In genomic region chr2:173989886-173990744, GRCh38 we compare ENCODE assay signal across 2 cellular contexts.
TF ChIP-seq lines count a peak whose summit lies in the region.

No MANE protein-coding gene starts in this region.

TF ChIP-seq in HepG2, 621 proteins besides CTCF, POLR2A, EP300 and RAD21:
- TF ChIP-seq ZNF251 (CRISPR knock-in tag; IDR thresholded peaks at IDR 0.05) (no peak), ZNF761 (CRISPR knock-in tag; conservative IDR thresholded peaks at IDR 0.05) (no peak), XBP1 (CRISPR knock-in tag; IDR thresholded peaks at IDR 0.05) (no peak), U2AF2 (IDR thresholded peaks at IDR 0.05; ENCODE audit: low read depth, low read length) (no peak), SMARCE1 (IDR thresholded peaks at IDR 0.05; ENCODE audit: borderline replicate concordance) (no peak), ZNF614 (CRISPR knock-in tag; IDR thresholded peaks at IDR 0.05; ENCODE audit: borderline replicate concordance) (no peak), CBX1 (IDR thresholded peaks at IDR 0.05; ENCODE audit: low read depth) (no peak), ESRRA (CRISPR knock-in tag; IDR thresholded peaks at IDR 0.05; ENCODE audit: low read depth) (no peak), ZBTB46 (CRISPR knock-in tag; IDR thresholded peaks at IDR 0.05; ENCODE audit: borderline replicate concordance) (no peak), RNF219 (CRISPR knock-in tag; IDR thresholded peaks at IDR 0.05) (no peak), GZF1 (CRISPR knock-in tag; IDR thresholded peaks at IDR 0.05) (no peak), DMAP1 (CRISPR knock-in tag; IDR thresholded peaks at IDR 0.05) (no peak), RFX1 (IDR thresholded peaks at IDR 0.05) (no peak), ZKSCAN1 (IDR thresholded peaks at IDR 0.05; ENCODE audit: low read length) (no peak), TBX3 (IDR thresholded peaks at IDR 0.05; ENCODE audit: borderline replicate concordance) (no peak), ZFP36 (IDR thresholded peaks at IDR 0.05; ENCODE audit: borderline replicate concordance, low read depth, low read length, partially characterized antibody) (no peak), TCF7 (IDR thresholded peaks at IDR 0.05; ENCODE audit: low read depth) (no peak), ZNF326 (CRISPR knock-in tag; IDR thresholded peaks at IDR 0.05; ENCODE audit: borderline replicate concordance) (no peak)
- TF ChIP-seq, protein P1, sequence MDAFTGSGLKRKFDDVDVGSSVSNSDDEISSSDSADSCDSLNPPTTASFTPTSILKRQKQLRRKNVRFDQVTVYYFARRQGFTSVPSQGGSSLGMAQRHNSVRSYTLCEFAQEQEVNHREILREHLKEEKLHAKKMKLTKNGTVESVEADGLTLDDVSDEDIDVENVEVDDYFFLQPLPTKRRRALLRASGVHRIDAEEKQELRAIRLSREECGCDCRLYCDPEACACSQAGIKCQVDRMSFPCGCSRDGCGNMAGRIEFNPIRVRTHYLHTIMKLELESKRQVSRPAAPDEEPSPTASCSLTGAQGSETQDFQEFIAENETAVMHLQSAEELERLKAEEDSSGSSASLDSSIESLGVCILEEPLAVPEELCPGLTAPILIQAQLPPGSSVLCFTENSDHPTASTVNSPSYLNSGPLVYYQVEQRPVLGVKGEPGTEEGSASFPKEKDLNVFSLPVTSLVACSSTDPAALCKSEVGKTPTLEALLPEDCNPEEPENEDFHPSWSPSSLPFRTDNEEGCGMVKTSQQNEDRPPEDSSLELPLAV (CRISPR knock-in tag; conservative IDR thresholded peaks at IDR 0.05; ENCODE audit: low read depth), result no peak

TF ChIP-seq in GM12878, 131 proteins besides CTCF, POLR2A, EP300 and RAD21:
- no peak for TF ChIP-seq IRF4 (IDR thresholded peaks at IDR 0.05; ENCODE audit: low read depth, low read length)
- no peak for TF ChIP-seq REST (IDR thresholded peaks at IDR 0.05; ENCODE audit: low read depth, low read length)
- TF ChIP-seq FOS (IDR thresholded peaks at IDR 0.05; ENCODE audit: borderline replicate concordance, extremely low read depth, insufficient read length), result no peak
- TF ChIP-seq ZBED1 (IDR thresholded peaks at IDR 0.05; ENCODE audit: borderline replicate concordance), result no peak
- no peak for TF ChIP-seq EZH2 (IDR thresholded peaks at IDR 0.05; ENCODE audit: borderline replicate concordance, control insufficient read depth, low read depth, low read length)
- no peak for TF ChIP-seq POLR2AphosphoS5 (IDR thresholded peaks at IDR 0.05; ENCODE audit: low read length)
- TF ChIP-seq BCLAF1 (IDR thresholded peaks at IDR 0.05), result no peak
- TF ChIP-seq NR2C1 (IDR thresholded peaks at IDR 0.05), result no peak
- no peak for TF ChIP-seq RFX5 (IDR thresholded peaks at IDR 0.05; ENCODE audit: low read depth, low read length)
- no peak for TF ChIP-seq FOXK2 (IDR thresholded peaks at IDR 0.05)
TF ChIP-seq in GM12878: peak in this region for 0.
